In genomic region chr2:11040992-11041391, GRCh38 we compare ENCODE assay signal across 21 cellular contexts.
A peak's percentile ranks its signal among the peaks of the same experiment; 100 is the strongest.
DNase-seq lines count a peak whose midpoint lies in the region; ATAC-seq, FAIRE-seq and TF ChIP-seq lines count a peak whose summit lies in the region.
"Had no signal": no experiment of that assay in that cellular context is flagged by ENCODE, and none has a peak within 500 bp of the region (broad histone marks: within the 10 kb centered on the region; RNA-seq: fewer than 3 reads in every experiment).

No MANE protein-coding gene starts in this region.

- H2AK5ac ChIP-seq in H1 (ENCODE audit: low read depth, low read length) (no peak overlapping the region), trophoblast cell (ENCODE audit: low read length) (no peak overlapping the region)

- no peak overlapping the region for H4K12ac ChIP-seq in trophoblast cell (ENCODE audit: low read depth, low read length)

- peak in 1 of 2 experiments; percentile 31 for DNase-seq in H1 (ENCODE audit: low read depth in 1 of 2, low spot score in 2 of 2)
- no peak for DNase-seq in trophoblast cell
- DNase-seq in ascending aorta (ENCODE audit: low spot score in 2 of 2): no peak
- DNase-seq: ACHN; BE2C; C1 segment of cervical spinal cord; CD4-positive, CD25-positive, alpha-beta regulatory T cell; CD8-positive, alpha-beta memory T cell; COR-L47; DMS 273 treated with DMSO at 0.1 percent for 48 hours; DMS53; DND-41; EL; GOT3; H9 had no signal

- H3K36me3 ChIP-seq in H1 (ENCODE audit: control insufficient read depth in 2 of 4, insufficient read depth in 4 of 4, low read length in 3 of 4): no peaks in the 10 kb centered on the region
- H3K36me3 ChIP-seq in iPS-20b (ENCODE audit: insufficient read depth, low read depth, low read length): no peaks in the 10 kb centered on the region
- no peaks in the 10 kb centered on the region for H3K36me3 ChIP-seq in trophoblast cell (ENCODE audit: control insufficient read depth in 1 of 2, insufficient read depth in 2 of 2, low read length in 2 of 2)
- H3K36me3 ChIP-seq in ascending aorta: no peaks in the 10 kb centered on the region
- H3K36me3 ChIP-seq: BE2C had no signal

- WGBS in H1 (ENCODE audit: extremely low coverage in 1 of 2, insufficient coverage in 1 of 2, insufficient read length in 1 of 2, insufficient replicate concordance in 2 of 2, low coverage in 1 of 2, low lambda C conversion rate in 2 of 2, missing lambda C conversion rate in 1 of 2), 2 experiments: 69% methylated on average over 1 of the region's 1 CpG; no CpG with 5 or more reads in 1 of the 2 experiments
- WGBS in trophoblast cell (ENCODE audit: extremely low coverage, insufficient coverage, insufficient read length): no CpG with 5 or more reads among the region's 1 CpG

- H3K9ac ChIP-seq in H1 (replicated peaks in 1 of 4; ENCODE audit: extremely low read depth in 1 of 4, low read depth in 3 of 4, low read length in 3 of 4) (no peak overlapping the region), iPS-20b (ENCODE audit: low read depth, low read length) (no peak overlapping the region), trophoblast cell (ENCODE audit: low read length) (no peak overlapping the region)

- H3K14ac ChIP-seq in H1 (ENCODE audit: insufficient read length) (no peak overlapping the region), trophoblast cell (ENCODE audit: low read length) (no peak overlapping the region)

- no peak overlapping the region for H3K4me3 ChIP-seq in H1 (ENCODE audit: extremely low read depth in 1 of 4, insufficient read depth in 2 of 4, low read depth in 3 of 4, low read length in 4 of 4)
- H3K4me3 ChIP-seq in iPS-20b (ENCODE audit: low read length): peak overlapping the region; percentile 11; the same call in 1 of the 2 replicates
- H3K4me3 ChIP-seq in trophoblast cell (ENCODE audit: low read depth, low read length): no peak overlapping the region
- no peak overlapping the region for H3K4me3 ChIP-seq in ascending aorta
- H3K4me3 ChIP-seq: GM12878 had no signal

- no peak for TF ChIP-seq POLR2A in H1 (IDR thresholded peaks at IDR 0.05; ENCODE audit: control extremely low read depth in 1 of 2, low read depth in 2 of 2, low read length in 2 of 2)

- intact Hi-C loops in ascending aorta (cut with DNase I): no loop called here

- no peaks in the 10 kb centered on the region for H4K20me1 ChIP-seq in H1 (replicated peaks in 1 of 2; ENCODE audit: control insufficient read depth in 1 of 2, insufficient read depth in 2 of 2, low read length in 2 of 2)

- no peaks in the 10 kb centered on the region for H3K27me3 ChIP-seq in H1 (replicated peaks in 1 of 4; ENCODE audit: control insufficient read depth in 3 of 4, extremely low read depth in 1 of 4, insufficient read depth in 3 of 4, low read length in 3 of 4)
- no peaks in the 10 kb centered on the region for H3K27me3 ChIP-seq in iPS-20b (ENCODE audit: insufficient read depth, low read length)
- H3K27me3 ChIP-seq in trophoblast cell (ENCODE audit: insufficient read depth, low read length): no peaks in the 10 kb centered on the region
- H3K27me3 ChIP-seq in ascending aorta: no peaks in the 10 kb centered on the region
- H3K27me3 ChIP-seq: BE2C had no signal

- H4K91ac ChIP-seq in H1 (replicated peaks; ENCODE audit: insufficient read length, low read length): no peak overlapping the region
- H4K91ac ChIP-seq in trophoblast cell (ENCODE audit: low read depth, low read length): no peak overlapping the region

- POLR2A ChIA-PET in H1 (lab: Charles Lee; ENCODE audit: partially characterized antibody): no interaction called here

- H2AFZ ChIP-seq in H1 (ENCODE audit: low read length) (0 out of 2 replicates have a peak overlapping the region, but pooled peaks have one; percentile 26), trophoblast cell (ENCODE audit: insufficient read depth, low read length, poor library complexity) (no peak overlapping the region)

- H3K27ac ChIP-seq in H1 (ENCODE audit: low read depth, low read length): no peak overlapping the region
- no peak overlapping the region for H3K27ac ChIP-seq in iPS-20b (ENCODE audit: low read length)
- H3K27ac ChIP-seq in trophoblast cell (ENCODE audit: low read depth, low read length): no peak overlapping the region
- H3K27ac ChIP-seq in ascending aorta: no peak overlapping the region

- H3K23ac ChIP-seq in H1 (ENCODE audit: insufficient read length) (no peak overlapping the region), trophoblast cell (ENCODE audit: low read length) (peak overlapping the region; percentile 6)

- H3K79me2 ChIP-seq in H1 (ENCODE audit: control insufficient read depth in 1 of 2, insufficient read depth in 2 of 2, low read length in 2 of 2) (no peaks in the 10 kb centered on the region), trophoblast cell (ENCODE audit: control insufficient read depth, insufficient read depth, low read length, poor library complexity) (no peaks in the 10 kb centered on the region)

- TF ChIP-seq RAD21 in H1 (IDR thresholded peaks at IDR 0.05 in 1 of 2, conservative IDR thresholded peaks at IDR 0.05 in 1 of 2; ENCODE audit: low read depth in 2 of 2, low read length in 2 of 2): no peak

- H3K23me2 ChIP-seq in H1 (ENCODE audit: low read depth, low read length): no peaks in the 10 kb centered on the region

- peak overlapping the region; percentile 68; the same call in 1 of the 2 replicates for H2BK12ac ChIP-seq in H1 (ENCODE audit: low read depth, low read length)
- no peak overlapping the region for H2BK12ac ChIP-seq in trophoblast cell (ENCODE audit: low read length)

- no peak overlapping the region for H4K8ac ChIP-seq in H1 (ENCODE audit: extremely low read depth, insufficient read depth, low read length)
- H4K8ac ChIP-seq in trophoblast cell (ENCODE audit: low read depth, low read length): no peak overlapping the region

- no peak overlapping the region for H2BK15ac ChIP-seq in H1 (ENCODE audit: low read length)

- H3K18ac ChIP-seq in H1 (ENCODE audit: extremely low read depth, low read length) (no peak overlapping the region), trophoblast cell (ENCODE audit: low read length) (no peak overlapping the region)

- H2BK120ac ChIP-seq in H1 (replicated peaks; ENCODE audit: low read depth, low read length) (no peak overlapping the region), trophoblast cell (ENCODE audit: insufficient read depth, low read length, poor library complexity) (no peak overlapping the region)

- no peak overlapping the region for H3K56ac ChIP-seq in H1 (replicated peaks; ENCODE audit: insufficient read length, low read depth, low read length)

- H2BK5ac ChIP-seq in H1 (ENCODE audit: low read depth, low read length) (0 out of 2 replicates have a peak overlapping the region, but pooled peaks have one; percentile 2), trophoblast cell (ENCODE audit: low read depth, low read length, poor library complexity) (no peak overlapping the region)

- no peak overlapping the region for H3K4me2 ChIP-seq in H1 (ENCODE audit: insufficient read depth in 1 of 2, low read depth in 2 of 2, low read length in 2 of 2)
- H3K4me2 ChIP-seq in trophoblast cell (ENCODE audit: low read length): no peak overlapping the region

- FAIRE-seq in H1 (lab: Jason Lieb, UNC): no peak
- FAIRE-seq: A204.1, GM12878, GM19239 had no signal

- H4K5ac ChIP-seq in H1 (ENCODE audit: insufficient read length, low read depth, low read length): no peak overlapping the region

- 0 out of 4 replicates have a peak, but pooled peaks cover 0 to 5% of the 10 kb centered on the region in 2 experiments for H3K9me3 ChIP-seq in H1 (ENCODE audit: insufficient read depth in 2 of 2, low read depth in 1 of 2, low read length in 1 of 2)
- H3K9me3 ChIP-seq in iPS-20b (ENCODE audit: insufficient read depth, low read depth, low read length): peaks cover 10% of the 10 kb centered on the region
- H3K9me3 ChIP-seq in trophoblast cell (ENCODE audit: insufficient read depth, low read depth, low read length): no peaks in the 10 kb centered on the region
- H3K9me3 ChIP-seq in ascending aorta: peaks cover 7 to 20% of the 10 kb centered on the region in 2 donors
- H3K9me3 ChIP-seq: BE2C had no signal

- no peak overlapping the region for H2BK20ac ChIP-seq in H1 (ENCODE audit: low read length)

- H3K4ac ChIP-seq in H1 (replicated peaks; ENCODE audit: insufficient read length, low read depth, low read length) (no peak overlapping the region), trophoblast cell (ENCODE audit: low read depth, low read length) (no peak overlapping the region)

- ATAC-seq in HG02981 (IDR thresholded peaks at IDR 0.05; ENCODE audit: unreplicated experiment): no peak
- no peak for ATAC-seq in GM18519 (IDR thresholded peaks at IDR 0.05; ENCODE audit: low FRiP score, unreplicated experiment)
- ATAC-seq: GM12878 had no signal

- TF ChIP-seq EP300 in H1 (IDR thresholded peaks at IDR 0.05; ENCODE audit: borderline replicate concordance in 1 of 2, low read depth in 2 of 2, low read length in 2 of 2): no peak

- CTCF ChIA-PET in H1 (lab: Charles Lee; ENCODE audit: partially characterized antibody): interaction anchor here (0.9 to 1.5 kb wide), 6 partner anchors 12 to 209 kb away, joined by 3 to 4 read pairs (median 4); no protein-coding TSS in a partner anchor

- H3K4me1 ChIP-seq in H1 (replicated peaks in 1 of 4; ENCODE audit: control insufficient read depth in 3 of 4, insufficient read depth in 4 of 4, low read length in 3 of 4) (peaks cover 0 to 6% (median 1%) of the 10 kb centered on the region in 4 experiments; a peak in 2 of 7 replicates), iPS-20b (ENCODE audit: insufficient read depth, low read length) (peaks cover 6% of the 10 kb centered on the region), trophoblast cell (ENCODE audit: control insufficient read depth in 1 of 2, insufficient read depth in 2 of 2, low read length in 2 of 2) (no peaks in the 10 kb centered on the region), ascending aorta (no peaks in the 10 kb centered on the region)
- H3K4me1 ChIP-seq: BE2C had no signal

- H3K79me1 ChIP-seq in H1 (ENCODE audit: low read depth, low read length): no peaks in the 10 kb centered on the region
- no peaks in the 10 kb centered on the region for H3K79me1 ChIP-seq in trophoblast cell (ENCODE audit: low read length)

- TF ChIP-seq CTCF in H1 (IDR thresholded peaks at IDR 0.05; ENCODE audit: control extremely low read depth in 1 of 3, insufficient read depth in 1 of 3, low read depth in 1 of 3, low read length in 3 of 3): no peak
- no peak for TF ChIP-seq CTCF in ascending aorta (IDR thresholded peaks at IDR 0.05)

TF ChIP-seq in H1, 55 proteins besides CTCF, POLR2A, EP300 and RAD21 (continues in another document):
- TF ChIP-seq NRF1 (IDR thresholded peaks at IDR 0.05; ENCODE audit: low read depth, low read length) (no peak), GABPA (IDR thresholded peaks at IDR 0.05; ENCODE audit: borderline replicate concordance, insufficient read depth, low read length) (no peak), ATF3 (IDR thresholded peaks at IDR 0.05; ENCODE audit: insufficient read depth, low read depth, low read length) (no peak), HDAC6 (IDR thresholded peaks at IDR 0.05; ENCODE audit: low read depth, low read length) (no peak), TAF1 (IDR thresholded peaks at IDR 0.05; ENCODE audit: low read depth, low read length) (no peak)
